ENCODE assay signal across 31 cellular contexts in the genomic region with DNA sequence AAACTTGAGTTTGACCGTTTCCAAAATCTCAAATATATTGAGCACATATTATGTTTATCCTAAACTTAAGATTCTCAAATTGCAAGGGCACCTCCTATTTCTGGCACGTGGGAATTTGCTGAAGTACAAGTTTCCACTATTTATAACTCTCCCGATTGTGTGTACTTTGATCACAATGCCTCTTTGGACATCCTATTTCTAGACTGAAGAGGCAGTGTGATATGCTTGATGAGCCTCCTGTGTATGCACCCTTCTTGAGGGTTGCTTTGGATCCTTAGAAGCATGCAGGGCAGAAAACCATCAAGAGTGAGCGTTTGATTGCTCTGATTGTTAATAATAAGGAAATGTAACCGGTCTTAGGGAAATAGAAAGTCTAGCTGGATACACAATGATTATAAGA.
"Had no signal": no experiment of that assay in that cellular context is flagged by ENCODE, and none has a peak within 500 bp of the region (broad histone marks: within the 10 kb centered on the region; RNA-seq: fewer than 3 reads in every experiment).

No MANE protein-coding gene starts in this region.

- H3K4me1 ChIP-seq: Peyer's patch, SJCRH30 had no signal

- H3K4me3 ChIP-seq: Peyer's patch, SJCRH30, SK-N-MC had no signal

- H3K27ac ChIP-seq: brain microvascular endothelial cell, KMS-11, Peyer's patch, SJCRH30, SK-N-MC had no signal

- ATAC-seq: activated CD8-positive, alpha-beta T cell treated with anti-CD3 and anti-CD28 coated beads for 36 hours; activated T-cell treated with anti-CD3 and anti-CD28 coated beads, Interleukin-2, amount 50 U/mL, for 72 hours; activated T-helper 17 cell treated with anti-CD3 and anti-CD28 coated beads, Interleukin-2, amount 50 U/mL, for 72 hours; PC-3 had no signal

- DNase-seq: activated CD4-positive, alpha-beta T cell treated with anti-CD3 and anti-CD28 coated beads, Interleukin-2, amount 10 ng/mL, durations not matched to agents 24 days and 14 days; activated CD4-positive, alpha-beta T cell treated with anti-CD3 and anti-CD28 coated beads, Interleukin-2, amount 50 U/mL, for 4 hours; activated CD8-positive, alpha-beta T cell treated with anti-CD3 and anti-CD28 coated beads for 36 hours; activated effector memory CD4-positive, alpha-beta T cell treated with anti-CD3 and anti-CD28 coated beads, Interleukin-2, amount 50 U/mL, for 16 hours; activated naive CD4-positive, alpha-beta T cell; activated naive CD4-positive, alpha-beta T cell treated with anti-CD3 and anti-CD28 coated beads, Interleukin-2, amount 50 U/mL, for 16 hours; activated naive CD8-positive, alpha-beta T cell treated with anti-CD3 and anti-CD28 coated beads for 36 hours; activated T-cell treated with anti-CD3 and anti-CD28 coated beads, Interleukin-2, amount 50 U/mL, for 1 hour; activated T-cell treated with anti-CD3 and anti-CD28 coated beads, Interleukin-2, amount 50 U/mL, for 72 hours; amniotic stem cell; aorta; brain microvascular endothelial cell; MM.1S; MV-4-11; NCI-H1092 treated with DMSO at 0.1 percent for 48 hours; NCI-H1417; NCI-H146; NCI-H187; NCI-H2081; NCI-H2171 treated with DMSO at 0.1 percent for 48 hours; NCI-H2227 treated with DMSO at 0.1 percent for 48 hours; NCI-H446; NCI-H510A treated with DMSO at 0.1 percent for 48 hours; PC-3; Peyer's patch; RPMI8226; SJCRH30; T1000 had no signal

- H3K27me3 ChIP-seq: brain microvascular endothelial cell, Peyer's patch, SJCRH30 had no signal

- H3K9me3 ChIP-seq: Peyer's patch, SJCRH30 had no signal

- H3K36me3 ChIP-seq: brain microvascular endothelial cell, Peyer's patch, SJCRH30 had no signal
